ENCODE assay signal across 13 cellular contexts in genomic region chr17:68491864-68492263, GRCh38. TPM values are rescaled to one million over a fixed set of nuclear protein-coding genes. Genes with fewer than 3 reads are reported as not detected.
A peak's percentile ranks its signal among the peaks of the same experiment; 100 is the strongest.
DNase-seq lines count a peak whose midpoint lies in the region; ATAC-seq and TF ChIP-seq lines count a peak whose summit lies in the region.
"Had no signal": no experiment of that assay in that cellular context is flagged by ENCODE, and none has a peak within 500 bp of the region (broad histone marks: within the 10 kb centered on the region; RNA-seq: fewer than 3 reads in every experiment).

No MANE protein-coding gene starts in this region.

- H3K4me2 ChIP-seq in OCI-LY7 (ENCODE audit: low read length) (peak overlapping the region; percentile 64), parathyroid adenoma (ENCODE audit: low read length) (peak overlapping the region; percentile 59)

- H3K4me3 ChIP-seq in OCI-LY7 (ENCODE audit: low read depth, low read length, poor library complexity, severe bottlenecking): peak overlapping the region; percentile 19
- peak overlapping the region in 2 of 4 donors; percentile 10 to 43 for H3K4me3 ChIP-seq in esophagus squamous epithelium
- no peak overlapping the region for H3K4me3 ChIP-seq in parathyroid adenoma (ENCODE audit: low read depth, low read length)
- no peak overlapping the region for H3K4me3 ChIP-seq in WERI-Rb-1 (ENCODE audit: low read depth, low read length)
- H3K4me3 ChIP-seq: dorsolateral prefrontal cortex had no signal

- H3K9me3 ChIP-seq in OCI-LY7 (ENCODE audit: low read length) (peaks cover 6% of the 10 kb centered on the region; the same call in 1 of the 2 replicates), esophagus squamous epithelium (no peaks in the 10 kb centered on the region), parathyroid adenoma (ENCODE audit: control insufficient read depth, low read length) (no peaks in the 10 kb centered on the region), WERI-Rb-1 (ENCODE audit: severe bottlenecking) (peaks cover 4% of the 10 kb centered on the region)

- TF ChIP-seq POLR2A in esophagus squamous epithelium (IDR thresholded peaks at IDR 0.05): no peak

- POLR2A ChIA-PET in OCI-LY7 (lab: Charles Lee): interaction anchor here (0.7 to 1.9 kb wide), 7 partner anchors 11 to 54 kb away, joined by 3 to 9 read pairs (median 5); no protein-coding TSS in a partner anchor

- no peaks in the 10 kb centered on the region for H4K20me1 ChIP-seq in OCI-LY7 (ENCODE audit: insufficient read depth, low read length)

- peak overlapping the region; percentile 63 for H2AFZ ChIP-seq in OCI-LY7 (ENCODE audit: low read length)
- peak overlapping the region; percentile 63 for H2AFZ ChIP-seq in parathyroid adenoma

- TF ChIP-seq CTCF in OCI-LY7 (conservative IDR thresholded peaks at IDR 0.05; ENCODE audit: low read length) (no peak), esophagus squamous epithelium (IDR thresholded peaks at IDR 0.05) (no peak), parathyroid adenoma (IDR thresholded peaks at IDR 0.05) (no peak), WERI-Rb-1 (IDR thresholded peaks at IDR 0.05; ENCODE audit: low read depth, low read length) (no peak)

- H3K27me3 ChIP-seq in esophagus squamous epithelium (peaks cover 0 to under 1% (median 0%) of the 10 kb centered on the region in 4 donors), parathyroid adenoma (ENCODE audit: control insufficient read depth, insufficient read depth, low read length) (no peaks in the 10 kb centered on the region), WERI-Rb-1 (ENCODE audit: insufficient read depth, low read depth, severe bottlenecking) (no peaks in the 10 kb centered on the region)
- H3K27me3 ChIP-seq: dorsolateral prefrontal cortex had no signal

- ATAC-seq in HG03139 (IDR thresholded peaks at IDR 0.05; ENCODE audit: unreplicated experiment): no peak
- ATAC-seq in GM21619 (IDR thresholded peaks at IDR 0.05; ENCODE audit: unreplicated experiment): no peak
- ATAC-seq: CD8-positive, alpha-beta T cell; stimulated activated naive CD8-positive, alpha-beta T cell treated with anti-CD3 and anti-CD28 coated beads, Interleukin-15, Interleukin-2, amounts not matched to agents 100 U/mL and 50 U/mL, for 24 hours had no signal

- H3K79me2 ChIP-seq in OCI-LY7 (ENCODE audit: insufficient read depth, low read depth, low read length) (no peaks in the 10 kb centered on the region), parathyroid adenoma (no peaks in the 10 kb centered on the region)

- 24 to 45% methylated on average over 8 of the region's 8 CpGs for WGBS in esophagus squamous epithelium, 2 donors

- no TSS peak for BruUV-seq in OCI-LY7 (replicated peaks; lab: Mats Ljungman, UMichigan)

- H3K9ac ChIP-seq in parathyroid adenoma: no peak overlapping the region

- H3K36me3 ChIP-seq in OCI-LY7 (ENCODE audit: insufficient read depth, low read length): peaks cover 5% of the 10 kb centered on the region; the same call in 1 of the 2 replicates
- H3K36me3 ChIP-seq in esophagus squamous epithelium: no peaks in the 10 kb centered on the region
- no peaks in the 10 kb centered on the region for H3K36me3 ChIP-seq in parathyroid adenoma (ENCODE audit: control insufficient read depth, insufficient read depth, low read length)
- H3K36me3 ChIP-seq in WERI-Rb-1: no peaks in the 10 kb centered on the region

- peak overlapping the region; percentile 75 for H3K27ac ChIP-seq in OCI-LY7 (ENCODE audit: low read depth, low read length, poor library complexity, severe bottlenecking)
- peak overlapping the region; percentile 48 to 72 (median 66) for H3K27ac ChIP-seq in esophagus squamous epithelium
- peak overlapping the region; percentile 79 for H3K27ac ChIP-seq in parathyroid adenoma
- H3K27ac ChIP-seq in WERI-Rb-1: no peak overlapping the region

- intact Hi-C loops in OCI-LY7 (cut with micrococcal nuclease; ENCODE audit: unreplicated experiment) (loop anchor here (2.0 kb wide), 1 partner anchor 21 kb away; the partner anchor contains the start of gene PRKAR1A), esophagus squamous epithelium (cut with DNase I) (no loop called here)

- CTCF ChIA-PET in OCI-LY7 (lab: Charles Lee; ENCODE audit: unreplicated experiment): no interaction called here

- no peaks in the 10 kb centered on the region for H3K9me2 ChIP-seq in OCI-LY7 (ENCODE audit: insufficient read depth, low read length)

- peaks cover 56% of the 10 kb centered on the region for H3K4me1 ChIP-seq in OCI-LY7 (ENCODE audit: insufficient read depth, low read length, poor library complexity, severe bottlenecking)
- peaks cover 4 to 36% (median 25%) of the 10 kb centered on the region in 3 donors for H3K4me1 ChIP-seq in esophagus squamous epithelium
- peaks cover 37% of the 10 kb centered on the region for H3K4me1 ChIP-seq in parathyroid adenoma

- peak; percentile 36 for DNase-seq in DMS79 treated with DMSO at 0.1 percent for 48 hours (lab: John Stamatoyannopoulos, UW)
- DNase-seq in OCI-LY7 (ENCODE audit: low spot score): no peak
- DNase-seq in esophagus squamous epithelium (lab: John Stamatoyannopoulos, UW): no peak
- no peak for DNase-seq in WERI-Rb-1
- no peak for DNase-seq in activated gamma-delta T cell (lab: John Stamatoyannopoulos, UW)
- DNase-seq: activated CD4-positive, CD25-positive, alpha-beta regulatory T cell treated with anti-CD3 and anti-CD28 coated beads, Interleukin-2, amount 50 U/mL, for 72 hours; activated naive CD4-positive, alpha-beta T cell; CD8-positive, alpha-beta T cell; dorsolateral prefrontal cortex; stimulated activated naive CD8-positive, alpha-beta T cell treated with anti-CD3 and anti-CD28 coated beads, Interleukin-15, Interleukin-2, amounts not matched to agents 100 U/mL and 50 U/mL, for 24 hours had no signal

RNA-seq across cellular contexts. Expression of gene PRKAR1A, which starts 20.4 kb away (rescaled TPM):
- 158 and 228 TPM in 2 replicates for total RNA-seq in OCI-LY7 (2014; rRNA removed; shearing (Covaris generic))
- 332 and 359 TPM in 2 replicates for total RNA-seq in OCI-LY7 (2022)
- total RNA-seq in esophagus squamous epithelium: 100 to 1,000 TPM; 137 to 195 (median 187) TPM

RNA-seq across cellular contexts. Expression of gene WIPI1, which starts 34.6 kb away (rescaled TPM):
- total RNA-seq in OCI-LY7 (2014; rRNA removed; shearing (Covaris generic)): 31.7 and 34.4 TPM in 2 replicates
- total RNA-seq in OCI-LY7 (2022) (43.5 and 59.2 TPM in 2 replicates), esophagus squamous epithelium (10 to 100 TPM; 23.0 to 32.2 (median 25.5) TPM)
